In genomic region chr11:20368441-20368840, GRCh38 we compare ENCODE assay signal across 14 cellular contexts. TPM values are rescaled to one million over a fixed set of nuclear protein-coding genes. Genes with fewer than 3 reads are reported as not detected.
DNase-seq lines count a peak whose midpoint lies in the region; ATAC-seq and TF ChIP-seq lines count a peak whose summit lies in the region.
"Had no signal": no experiment of that assay in that cellular context is flagged by ENCODE, and none has a peak within 500 bp of the region (broad histone marks: within the 10 kb centered on the region; RNA-seq: fewer than 3 reads in every experiment).

No MANE protein-coding gene starts in this region.

- in situ Hi-C loops in Panc1 (cut with HindIII; ENCODE audit: low pct_unique_long_range_greater_than_20kb, low sequenced_read_pairs), result no loop called here

- TF ChIP-seq POLR2A in sigmoid colon (IDR thresholded peaks at IDR 0.05), result no peak

- no TSS peak for BruUV-seq in Panc1 (replicated peaks; lab: Mats Ljungman, UMichigan)

- peak; percentile 12 for DNase-seq in DMS 273 (lab: John Stamatoyannopoulos, UW; ENCODE audit: unreplicated experiment)
- DNase-seq in DMS 273 treated with DMSO at 0.1 percent for 48 hours (lab: John Stamatoyannopoulos, UW), result no peak
- no peak for DNase-seq in Panc1 (ENCODE audit: low read depth, low spot score)
- DNase-seq in sigmoid colon, result no peak
- no peak for DNase-seq in H7
- no peak for DNase-seq in GM10248 (ENCODE audit: extremely low spot score)
- DNase-seq in naive thymus-derived CD8-positive, alpha-beta T cell, result no peak
- DNase-seq: DND-41; naive B cell; NCI-H1694 treated with DMSO at 0.1 percent for 48 hours; stimulated activated CD4-positive, alpha-beta T cell treated with anti-CD3 and anti-CD28 coated beads, Interleukin-15, amount 100 ng/mL, for 24 hours had no signal

- peaks cover 2% of the 10 kb centered on the region for H3K36me3 ChIP-seq in Panc1 (ENCODE audit: control insufficient read depth, insufficient read depth, low read length)
- peaks cover 0 to 7% (median 0%) of the 10 kb centered on the region in 4 donors for H3K36me3 ChIP-seq in sigmoid colon
- H3K36me3 ChIP-seq in H7 (replicated peaks; ENCODE audit: control insufficient read depth, insufficient read depth, low read length), result no peaks in the 10 kb centered on the region

- CTCF ChIA-PET in Panc1 (lab: Charles Lee) (no interaction called here), GM10248 (lab: Yijun Ruan, JAX) (interaction anchor here (1.6 kb wide), 1 partner anchor 29 kb away, joined by 7 read pairs; no protein-coding TSS in a partner anchor)

- peaks cover 16 to 41% (median 30%) of the 10 kb centered on the region in 4 donors for H3K4me1 Mint-ChIP-seq in naive thymus-derived CD8-positive, alpha-beta T cell

- no peak for ATAC-seq in Panc1
- no peak for ATAC-seq in naive thymus-derived CD8-positive, alpha-beta T cell

- H3K9me3 Mint-ChIP-seq in naive thymus-derived CD8-positive, alpha-beta T cell, result no peaks in the 10 kb centered on the region
- H3K9me3 Mint-ChIP-seq: naive B cell; T-helper 1 cell treated with Interleukin-12 subunit alpha and Interleukin-12 subunit beta and Interleukin-4 antibody, amounts not matched to agents 30 μg/mL and 1 μg/mL, for 36 hours had no signal

- peak overlapping the region in 2 of 10 donors; percentile 2 to 10 for H3K4me3 Mint-ChIP-seq in naive thymus-derived CD8-positive, alpha-beta T cell

- peaks cover 30% of the 10 kb centered on the region for H3K4me1 ChIP-seq in Panc1 (ENCODE audit: control insufficient read depth, insufficient read depth, low read length)
- peaks cover 0 to 39% (median 20%) of the 10 kb centered on the region in 4 donors for H3K4me1 ChIP-seq in sigmoid colon

- H3K27me3 ChIP-seq in Panc1 (ENCODE audit: control insufficient read depth, insufficient read depth, low read length), result no peaks in the 10 kb centered on the region
- H3K27me3 ChIP-seq in sigmoid colon, result no peaks in the 10 kb centered on the region
- peaks cover under 1% of the 10 kb centered on the region for H3K27me3 ChIP-seq in H7 (ENCODE audit: control insufficient read depth, insufficient read depth, low read length)

- H3K36me3 Mint-ChIP-seq in naive thymus-derived CD8-positive, alpha-beta T cell, result peaks cover 0 to 46% (median 8%) of the 10 kb centered on the region in 3 donors

- H3K4me3 ChIP-seq in Panc1 (ENCODE audit: low read depth in 2 of 2, low read length in 2 of 2) (no peak overlapping the region), sigmoid colon (no peak overlapping the region), H7 (ENCODE audit: insufficient read depth, low read depth, low read length) (no peak overlapping the region)

- TF ChIP-seq CTCF in Panc1 (IDR thresholded peaks at IDR 0.05) (no peak), sigmoid colon (IDR thresholded peaks at IDR 0.05) (no peak), GM10248 (IDR thresholded peaks at IDR 0.05; ENCODE audit: control extremely low read depth, extremely low read depth, low read depth, missing control alignments) (no peak)

- POLR2A ChIA-PET in Panc1 (lab: Charles Lee), result no interaction called here
- POLR2A ChIA-PET in GM10248 (lab: Yijun Ruan, JAX), result no interaction called here
- POLR2A ChIA-PET in naive thymus-derived CD8-positive, alpha-beta T cell (lab: Charles Lee), result no interaction called here

- H3K27ac ChIP-seq in Panc1 (ENCODE audit: low read length), result peak overlapping the region; percentile 49; the same call in 1 of the 2 replicates
- peak overlapping the region; percentile 43 for H3K27ac ChIP-seq in cingulate gyrus (ENCODE audit: low read depth, low read length)
- peak overlapping the region in 3 of 4 donors; percentile 58 to 75 (median 74) for H3K27ac ChIP-seq in sigmoid colon
- H3K27ac ChIP-seq: 22Rv1 had no signal

- H3K27ac Mint-ChIP-seq in naive thymus-derived CD8-positive, alpha-beta T cell, result peak overlapping the region in 1 of 10 donors; percentile 44
- H3K27ac Mint-ChIP-seq: naive B cell; T-helper 1 cell treated with Interleukin-12 subunit alpha and Interleukin-12 subunit beta and Interleukin-4 antibody, amounts not matched to agents 30 μg/mL and 1 μg/mL, for 36 hours had no signal

- no peaks in the 10 kb centered on the region for H3K27me3 Mint-ChIP-seq in naive thymus-derived CD8-positive, alpha-beta T cell
- H3K27me3 Mint-ChIP-seq: naive B cell had no signal

- TF ChIP-seq EP300 in sigmoid colon (IDR thresholded peaks at IDR 0.05), result no peak

- no peaks in the 10 kb centered on the region for H3K9me3 ChIP-seq in Panc1 (ENCODE audit: control insufficient read depth, insufficient read depth, low read depth, low read length)
- no peaks in the 10 kb centered on the region for H3K9me3 ChIP-seq in sigmoid colon

- intact Hi-C loops in Panc1 (cut with micrococcal nuclease; ENCODE audit: unreplicated experiment) (no loop called here), sigmoid colon (cut with DNase I) (no loop called here)

RNA-seq across cellular contexts. Expression of gene HTATIP2, which starts 4.9 kb away (rescaled TPM):
- total RNA-seq in Panc1 (2021; ENCODE audit: unreplicated experiment), result 68.9 TPM
- 65.5 TPM for polyA plus RNA-seq in Panc1 (2012; ENCODE audit: insufficient read length)
- 10 to 100 TPM; 12.2 to 58.1 (median 39.5) TPM for total RNA-seq in sigmoid colon
- polyA plus RNA-seq in sigmoid colon, result 100 to 1,000 TPM; 110 to 318 (median 166) TPM
- 42.5 and 52.2 TPM in 2 replicates for total RNA-seq in H7 (2014; rRNA removed; shearing (Covaris generic))
- 10 to 100 TPM; 44.0 to 47.0 TPM for total RNA-seq in naive thymus-derived CD8-positive, alpha-beta T cell
- 10 to 100 TPM; 52.8 to 54.4 (median 53.0) TPM for polyA plus RNA-seq in naive thymus-derived CD8-positive, alpha-beta T cell

RNA-seq across cellular contexts. Expression of gene PRMT3, which starts 19.1 kb away (rescaled TPM):
- total RNA-seq in Panc1 (2021; ENCODE audit: unreplicated experiment), result 31.2 TPM
- polyA plus RNA-seq in Panc1 (2012; ENCODE audit: insufficient read length), result 26.8 TPM
- total RNA-seq in sigmoid colon, result 10 to 100 TPM; 15.3 to 18.4 (median 17.6) TPM
- 1 to 10 TPM; 4.9 to 8.5 (median 6.6) TPM for polyA plus RNA-seq in sigmoid colon
- 49.8 and 58.9 TPM in 2 replicates for total RNA-seq in H7 (2014; rRNA removed; shearing (Covaris generic))
- total RNA-seq in naive thymus-derived CD8-positive, alpha-beta T cell, result 10 to 100 TPM; 17.8 to 19.1 TPM
- 1 to 10 TPM; 6.5 to 8.7 (median 7.4) TPM for polyA plus RNA-seq in naive thymus-derived CD8-positive, alpha-beta T cell
